12 cellular contexts compared by ENCODE assay signal in genomic region chr17:13273744-13274295, GRCh38.
"Had no signal": no experiment of that assay in that cellular context is flagged by ENCODE, and none has a peak within 500 bp of the region (broad histone marks: within the 10 kb centered on the region; RNA-seq: fewer than 3 reads in every experiment).

No MANE protein-coding gene starts in this region.

- H3K36me3 ChIP-seq: ascending aorta, esophagus muscularis mucosa, pancreas, sigmoid colon, upper lobe of right lung had no signal

- H3K27me3 ChIP-seq: ascending aorta, pancreas, sigmoid colon, testis, upper lobe of right lung had no signal

- H3K4me3 ChIP-seq: ascending aorta, esophagus muscularis mucosa, pancreas, sigmoid colon, testis, upper lobe of right lung had no signal

- H3K9me3 ChIP-seq: ascending aorta, esophagus muscularis mucosa, pancreas, sigmoid colon, testis, upper lobe of right lung had no signal

- H3K4me1 ChIP-seq: ascending aorta, esophagus muscularis mucosa, pancreas, sigmoid colon, testis, upper lobe of right lung had no signal

- ATAC-seq: pancreas; stimulated activated naive CD8-positive, alpha-beta T cell treated with anti-CD3 and anti-CD28 coated beads, Interleukin-15, amount 100 ng/mL, for 72 hours; upper lobe of right lung had no signal

- H3K27ac ChIP-seq: ascending aorta, esophagus muscularis mucosa, pancreas, sigmoid colon, testis, upper lobe of right lung had no signal

- DNase-seq: activated CD4-positive, CD25-positive, alpha-beta regulatory T cell treated with anti-CD3 and anti-CD28 coated beads, Interleukin-2, amount 50 U/mL, for 72 hours; activated naive CD4-positive, alpha-beta T cell; hypothalamus; kidney glomerular epithelial cell; pancreas; sigmoid colon; stimulated activated CD4-positive, alpha-beta T cell treated with anti-CD3 and anti-CD28 coated beads, Interleukin-1b, Interleukin-23, amount 100 ng/mL, for 48 hours; stimulated activated naive CD8-positive, alpha-beta T cell treated with anti-CD3 and anti-CD28 coated beads, Interleukin-15, amount 100 ng/mL, for 72 hours; testis; upper lobe of right lung had no signal
